20 cellular contexts compared by ENCODE assay signal in genomic region chr2:130154773-130155765, GRCh38. TPM values are rescaled to one million over a fixed set of nuclear protein-coding genes. Genes with fewer than 3 reads are reported as not detected.
"Had no signal": no experiment of that assay in that cellular context is flagged by ENCODE, and none has a peak within 500 bp of the region (broad histone marks: within the 10 kb centered on the region; RNA-seq: fewer than 3 reads in every experiment).

No MANE protein-coding gene starts in this region.

- H3K27ac Mint-ChIP-seq: activated CD8-positive, alpha-beta memory T cell treated with anti-CD3 and anti-CD28 coated beads, Interleukin-2, amount 10 ng/mL, durations not matched to agents 7 days and 5 days; mesothelial cell of epicardium; neural progenitor cell had no signal

- H3K4me3 Mint-ChIP-seq: activated CD8-positive, alpha-beta memory T cell treated with anti-CD3 and anti-CD28 coated beads, Interleukin-2, amount 10 ng/mL, durations not matched to agents 7 days and 5 days; activated T-cell treated with anti-CD3 and anti-CD28 coated beads, Interleukin-2, amount 50 U/mL, for 4 hours; mesothelial cell of epicardium; neural progenitor cell had no signal

- H3K4me3 ChIP-seq: ascending aorta, esophagus squamous epithelium, left lung, neural progenitor cell, pancreas, smooth muscle cell, testis had no signal

- FAIRE-seq: colon, islet of Langerhans, pancreas had no signal

- H3K4me1 Mint-ChIP-seq: mesothelial cell of epicardium, neural progenitor cell had no signal

- DNase-seq: activated CD4-positive, alpha-beta T cell treated with anti-CD3 and anti-CD28 coated beads, Interleukin-2, amount 50 U/mL, for 48 hours; activated CD4-positive, CD25-positive, alpha-beta regulatory T cell treated with anti-CD3 and anti-CD28 coated beads, Interleukin-2, amount 50 U/mL, for 72 hours; activated gamma-delta T cell; activated T-cell treated with anti-CD3 and anti-CD28 coated beads, Interleukin-2, amount 50 U/mL, for 4 hours; esophagus squamous epithelium; stimulated activated naive CD4-positive, alpha-beta T cell treated with Interleukin-2 at 50 U/mL for 16 hours had no signal

- H3K27me3 Mint-ChIP-seq: activated CD8-positive, alpha-beta memory T cell treated with anti-CD3 and anti-CD28 coated beads, Interleukin-2, amount 10 ng/mL, durations not matched to agents 7 days and 5 days had no signal

- H3K36me3 ChIP-seq: neural progenitor cell had no signal

- H3K9ac ChIP-seq: neural progenitor cell had no signal

- H3K4me1 ChIP-seq: ascending aorta, esophagus squamous epithelium, foreskin keratinocyte, left lung, neural progenitor cell, pancreas had no signal

- H3K4me2 ChIP-seq: neural progenitor cell, smooth muscle cell had no signal

- H3K27ac ChIP-seq: ascending aorta, esophagus squamous epithelium, foreskin keratinocyte, left lung, neural progenitor cell, pancreas, testis had no signal

- H3K9me3 ChIP-seq: ascending aorta, esophagus squamous epithelium, left lung, pancreas, testis had no signal

- H3K27me3 ChIP-seq: ascending aorta, esophagus squamous epithelium, foreskin keratinocyte, left lung, neural progenitor cell, pancreas, testis had no signal

- H3K9me3 Mint-ChIP-seq: activated T-cell treated with anti-CD3 and anti-CD28 coated beads, Interleukin-2, amount 50 U/mL, for 4 hours; mesothelial cell of epicardium; neural progenitor cell had no signal

RNA-seq across cellular contexts. Expression of gene POTEF, which starts 26.0 kb away (rescaled TPM):
- total RNA-seq: activated CD8-positive, alpha-beta memory T cell treated with anti-CD3 and anti-CD28 coated beads, Interleukin-2, amount 10 ng/mL, durations not matched to agents 7 days and 5 days; activated T-cell treated with anti-CD3 and anti-CD28 coated beads, Interleukin-2, amount 50 U/mL, for 4 hours; ascending aorta; bronchial epithelial cell; esophagus squamous epithelium; foreskin keratinocyte; left lung; myocyte; urinary bladder had no signal
- polyA plus RNA-seq: foreskin keratinocyte, urinary bladder had no signal

RNA-seq across cellular contexts. Expression of gene TUBA3E, which starts 43.2 kb away (rescaled TPM):
- total RNA-seq: activated CD8-positive, alpha-beta memory T cell treated with anti-CD3 and anti-CD28 coated beads, Interleukin-2, amount 10 ng/mL, durations not matched to agents 7 days and 5 days; activated T-cell treated with anti-CD3 and anti-CD28 coated beads, Interleukin-2, amount 50 U/mL, for 4 hours; ascending aorta; bronchial epithelial cell; esophagus squamous epithelium; foreskin keratinocyte; left lung; mesothelial cell of epicardium; myocyte; pancreas; smooth muscle cell; urinary bladder had no signal
- polyA plus RNA-seq: foreskin keratinocyte, smooth muscle cell, urinary bladder had no signal
